Comparison of ENCODE assay signal across 9 cellular contexts in genomic region chr14:106491851-106492250, GRCh38.
A peak's percentile ranks its signal among the peaks of the same experiment; 100 is the strongest.
DNase-seq lines count a peak whose midpoint lies in the region; ATAC-seq, FAIRE-seq and TF ChIP-seq lines count a peak whose summit lies in the region.
"Had no signal": no experiment of that assay in that cellular context is flagged by ENCODE, and none has a peak within 500 bp of the region (broad histone marks: within the 10 kb centered on the region; RNA-seq: fewer than 3 reads in every experiment).

No MANE protein-coding gene starts in this region.

- no peak overlapping the region for H3K4me3 ChIP-seq in A549
- no peak overlapping the region for H3K4me3 ChIP-seq in MM.1S (ENCODE audit: low read length)
- H3K4me3 ChIP-seq in K562, result no peak overlapping the region

- no peaks in the 10 kb centered on the region for H3K9me2 ChIP-seq in MM.1S (replicated peaks; ENCODE audit: insufficient read depth, low read length)

- H3K4me1 ChIP-seq in A549 (no peaks in the 10 kb centered on the region), MM.1S (ENCODE audit: low read length) (no peaks in the 10 kb centered on the region), K562 (replicated peaks in 1 of 2; ENCODE audit: control insufficient read depth in 2 of 2, insufficient read depth in 2 of 2, low read length in 2 of 2) (no peaks in the 10 kb centered on the region)

- ATAC-seq in A549 (0 out of 6 replicates have a peak, but pooled peaks of 1 of the 2 experiments have one; percentile 42), K562 (no peak), HG03469 (IDR thresholded peaks at IDR 0.05; ENCODE audit: unreplicated experiment) (no peak), GM18873 (IDR thresholded peaks at IDR 0.05; ENCODE audit: low FRiP score, unreplicated experiment) (no peak)
- ATAC-seq: left colon had no signal

- H2AFZ ChIP-seq in MM.1S (ENCODE audit: low read length) (no peak overlapping the region), K562 (ENCODE audit: low read depth, low read length) (no peak overlapping the region)

- H3K9me1 ChIP-seq in K562 (ENCODE audit: control insufficient read depth, insufficient read depth, low read length), result no peaks in the 10 kb centered on the region

- no peaks in the 10 kb centered on the region for H4K20me1 ChIP-seq in MM.1S (ENCODE audit: insufficient read depth, low read length)
- no peaks in the 10 kb centered on the region for H4K20me1 ChIP-seq in K562 (replicated peaks; ENCODE audit: control insufficient read depth, insufficient read depth, low read length)

- no peak for TF ChIP-seq POLR2A in A549 (IDR thresholded peaks at IDR 0.05; ENCODE audit: low read length)
- TF ChIP-seq POLR2A in K562 (conservative IDR thresholded peaks at IDR 0.05), result no peak

- H3K4me2 ChIP-seq in A549 (no peak overlapping the region), MM.1S (ENCODE audit: low read depth, low read length) (no peak overlapping the region), K562 (ENCODE audit: insufficient read depth, low read length) (no peak overlapping the region)

- H3F3A ChIP-seq in MM.1S (ENCODE audit: insufficient read depth, low read length), result no peaks in the 10 kb centered on the region

- WGBS in A549 (ENCODE audit: missing lambda C conversion rate), result 8% methylated on average over 9 of the region's 9 CpGs
- WGBS in K562 (ENCODE audit: insufficient coverage, low coverage, missing lambda C conversion rate), result 85% methylated on average over 8 of the region's 9 CpGs

- TF ChIP-seq RAD21 in A549 (conservative IDR thresholded peaks at IDR 0.05 in 1 of 2, IDR thresholded peaks at IDR 0.05 in 1 of 2) (peak in 1 of 2 experiments; percentile 24; a peak in 2 of 5 replicates), K562 (CRISPR knock-in tag; conservative IDR thresholded peaks at IDR 0.05 in 1 of 2, IDR thresholded peaks at IDR 0.05 in 1 of 2) (no peak)

- intact Hi-C loops in K562 (cut with micrococcal nuclease), result no loop called here

- no peaks in the 10 kb centered on the region for H3K27me3 ChIP-seq in MM.1S (replicated peaks; ENCODE audit: insufficient read depth, low read length)
- no peaks in the 10 kb centered on the region for H3K27me3 ChIP-seq in K562 (ENCODE audit: control insufficient read depth in 2 of 2, insufficient read depth in 2 of 2, low read length in 2 of 2)

- in situ Hi-C loops in K562 (cut with MboI), result no loop called here

- FAIRE-seq in A549 (lab: Jason Lieb, UNC), result no peak
- FAIRE-seq in K562 (lab: Jason Lieb, UNC), result peak; percentile 49
- no peak for FAIRE-seq in GM19239 (lab: Jason Lieb, UNC)

- no peaks in the 10 kb centered on the region for H3K36me3 ChIP-seq in MM.1S (replicated peaks; ENCODE audit: insufficient read depth, low read length)
- peaks cover 52% of the 10 kb centered on the region; the same call in 2 of the 3 replicates for H3K36me3 ChIP-seq in K562 (ENCODE audit: control insufficient read depth, insufficient read depth, low read length)

- H3K79me2 ChIP-seq in MM.1S (ENCODE audit: low read length) (no peaks in the 10 kb centered on the region), K562 (ENCODE audit: control insufficient read depth, insufficient read depth, low read length) (peaks cover 8% of the 10 kb centered on the region; the same call in 2 of the 3 replicates)

- DNase-seq in A549 (ENCODE audit: low read depth in 1 of 2, low spot score in 1 of 2), result peak in 1 of 2 experiments; percentile 50
- DNase-seq in DMS114 treated with DMSO at 0.1 percent for 48 hours (lab: John Stamatoyannopoulos, UW; ENCODE audit: unreplicated experiment), result peak; percentile 13
- DNase-seq in MM.1S, result peak; percentile 35
- peak in 1 of 4 experiments; percentile 21 for DNase-seq in K562 (ENCODE audit: extremely low read depth in 1 of 4, low spot score in 3 of 4)
- no peak for DNase-seq in hepatic stellate cell (ENCODE audit: low spot score)
- DNase-seq in GM19239 (ENCODE audit: insufficient read length, low spot score), result no peak
- DNase-seq: left colon had no signal

- TF ChIP-seq EP300 in A549 (IDR thresholded peaks at IDR 0.05) (no peak), K562 (IDR thresholded peaks at IDR 0.05; ENCODE audit: low read length) (no peak)

- no peaks in the 10 kb centered on the region for H3K9me3 ChIP-seq in A549
- H3K9me3 ChIP-seq in MM.1S (replicated peaks; ENCODE audit: insufficient read depth, low read length), result no peaks in the 10 kb centered on the region
- no peaks in the 10 kb centered on the region; the same call in 1 of the 2 replicates for H3K9me3 ChIP-seq in K562 (replicated peaks; ENCODE audit: control insufficient read depth, insufficient read depth, low read depth, low read length)

- POLR2A ChIA-PET in A549 (lab: Yijun Ruan, JAX) (no interaction called here), K562 (lab: Yijun Ruan, JAX) (interaction anchor here (0.7 kb wide), 1 partner anchor 23 kb away, joined by 4 read pairs; no protein-coding TSS in a partner anchor)

- H3K9ac ChIP-seq in MM.1S (ENCODE audit: low read length) (no peak overlapping the region), K562 (ENCODE audit: insufficient read depth in 1 of 2, low read depth in 2 of 2, low read length in 2 of 2) (no peak overlapping the region)

- H3K27ac ChIP-seq in A549 (no peak overlapping the region), MM.1S (ENCODE audit: low read length) (no peak overlapping the region), K562 (ENCODE audit: extremely low read depth, low read depth, low read length) (no peak overlapping the region)

- BruUV-seq in K562 (replicated peaks; lab: Mats Ljungman, UMichigan), result no TSS peak

- CTCF ChIA-PET in A549 (lab: Yijun Ruan, JAX) (interaction anchor here (1.3 kb wide), 1 partner anchor 83 kb away, joined by 3 read pairs; no protein-coding TSS in a partner anchor), K562 (lab: Yijun Ruan, JAX; ENCODE audit: low intra/inter-chr PET ratio) (no interaction called here)

- 0 out of 3 replicates have a peak, but pooled peaks have one; percentile 11 for TF ChIP-seq CTCF in A549 (IDR thresholded peaks at IDR 0.05)
- TF ChIP-seq CTCF in MM.1S (IDR thresholded peaks at IDR 0.05; ENCODE audit: low read length), result peak; percentile 37
- TF ChIP-seq CTCF in K562 (IDR thresholded peaks at IDR 0.05 in 2 of 3, conservative IDR thresholded peaks at IDR 0.05 in 1 of 3; ENCODE audit: insufficient read depth in 2 of 3, low read depth in 1 of 3, low read length in 3 of 3), result peak; percentile 42 to 51 (median 44)

TF ChIP-seq in A549, 52 proteins besides CTCF, POLR2A, EP300 and RAD21 (continues in another document):
- TF ChIP-seq PHF8 (IDR thresholded peaks at IDR 0.05; ENCODE audit: borderline replicate concordance, low read depth), result no peak
- no peak for TF ChIP-seq HOXA7 (CRISPR knock-in tag; IDR thresholded peaks at IDR 0.05)
- no peak for TF ChIP-seq E2F6 (IDR thresholded peaks at IDR 0.05; ENCODE audit: borderline replicate concordance, low read depth)
- TF ChIP-seq SMC3 (IDR thresholded peaks at IDR 0.05), result no peak
- no peak for TF ChIP-seq HES2 (IDR thresholded peaks at IDR 0.05)
- no peak for TF ChIP-seq NR3C1 (IDR thresholded peaks at IDR 0.05)
- no peak for TF ChIP-seq CHD2 (IDR thresholded peaks at IDR 0.05; ENCODE audit: low read length, partially characterized antibody)
- TF ChIP-seq RCOR1 (IDR thresholded peaks at IDR 0.05; ENCODE audit: low read depth, low read length), result no peak
- TF ChIP-seq ZSCAN20 (CRISPR knock-in tag; IDR thresholded peaks at IDR 0.05), result no peak

TF ChIP-seq in K562, 482 proteins besides CTCF, POLR2A, EP300 and RAD21:
- TF ChIP-seq ZNF431 (CRISPR knock-in tag; IDR thresholded peaks at IDR 0.05) (no peak), ZBTB33 (CRISPR knock-in tag; IDR thresholded peaks at IDR 0.05) (peak; percentile 100)

Comparison
In these comparisons a context has a peak if more than half of its experiments do, and no peak if none do; other contexts are left out.
1. DNase-seq: peak in DMS114 treated with DMSO at 0.1 percent for 48 hours (single experiment) and MM.1S (single experiment); none in hepatic stellate cell (single experiment) and GM19239 (single experiment).
2. Of the 35 proteins assayed by ChIP-seq in both K562 and A549: peak only in K562: none; only in A549: none; in both: CTCF; in neither: 33; mixed calls (peak in some experiments, not most) for 1.
3. Peak in every context shown above with its lines, with median percentiles within 50 percentile points of each other: CTCF ChIP-seq.